13 cellular contexts compared by ENCODE assay signal in genomic region chr14:61222388-61222787, GRCh38.
"Had no signal": no experiment of that assay in that cellular context is flagged by ENCODE, and none has a peak within 500 bp of the region (broad histone marks: within the 10 kb centered on the region; RNA-seq: fewer than 3 reads in every experiment).

No MANE protein-coding gene starts in this region.

- H3K4me3 Mint-ChIP-seq: activated CD4-positive, alpha-beta memory T cell treated with anti-CD3 and anti-CD28 coated beads, Interleukin-2, amount 10 ng/mL, durations not matched to agents 7 days and 5 days; activated naive CD8-positive, alpha-beta T cell treated with anti-CD3 and anti-CD28 coated beads for 36 hours had no signal

- ATAC-seq: lower lobe of right lung, sciatic nerve had no signal

- DNase-seq: activated CD4-positive, alpha-beta memory T cell treated with anti-CD3 and anti-CD28 coated beads, Interleukin-2, amount 10 ng/mL, durations not matched to agents 7 days and 5 days; activated gamma-delta T cell; activated naive CD8-positive, alpha-beta T cell treated with anti-CD3 and anti-CD28 coated beads for 36 hours; activated T-cell treated with anti-CD3 and anti-CD28 coated beads, Interleukin-2, amount 50 U/mL, for 48 hours; anterior cingulate cortex; esophagus squamous epithelium; lower lobe of right lung; midbrain; stimulated activated CD4-positive, alpha-beta T cell treated with anti-CD3 and anti-CD28 coated beads, Interleukin-12 subunit alpha, Interleukin-12 subunit beta, amount 100 ng/mL, for 4 hours; stimulated activated naive CD4-positive, alpha-beta T cell had no signal

- H3K9me3 ChIP-seq: esophagus squamous epithelium, lower lobe of right lung, prostate gland had no signal

- H3K4me3 ChIP-seq: esophagus squamous epithelium, lower lobe of right lung, prostate gland had no signal

- FAIRE-seq: endometrium had no signal

- H3K36me3 ChIP-seq: esophagus squamous epithelium, lower lobe of right lung, prostate gland had no signal

- H3K4me1 ChIP-seq: lower lobe of right lung had no signal

- H3K36me3 Mint-ChIP-seq: activated naive CD8-positive, alpha-beta T cell treated with anti-CD3 and anti-CD28 coated beads for 36 hours had no signal

- H3K27ac Mint-ChIP-seq: activated CD4-positive, alpha-beta memory T cell treated with anti-CD3 and anti-CD28 coated beads, Interleukin-2, amount 10 ng/mL, durations not matched to agents 7 days and 5 days; activated naive CD8-positive, alpha-beta T cell treated with anti-CD3 and anti-CD28 coated beads for 36 hours had no signal

- H3K9me3 Mint-ChIP-seq: activated CD4-positive, alpha-beta memory T cell treated with anti-CD3 and anti-CD28 coated beads, Interleukin-2, amount 10 ng/mL, durations not matched to agents 7 days and 5 days; activated naive CD8-positive, alpha-beta T cell treated with anti-CD3 and anti-CD28 coated beads for 36 hours had no signal

- H3K27ac ChIP-seq: esophagus squamous epithelium, lower lobe of right lung, prostate gland had no signal
